In genomic region chr10:72309290-72310240, GRCh38 we compare ENCODE assay signal across 9 cellular contexts. TPM values are rescaled to one million over a fixed set of nuclear protein-coding genes. Genes with fewer than 3 reads are reported as not detected.
A peak's percentile ranks its signal among the peaks of the same experiment; 100 is the strongest.
DNase-seq lines count a peak whose midpoint lies in the region; ATAC-seq and TF ChIP-seq lines count a peak whose summit lies in the region.
"Had no signal": no experiment of that assay in that cellular context is flagged by ENCODE, and none has a peak within 500 bp of the region (broad histone marks: within the 10 kb centered on the region; RNA-seq: fewer than 3 reads in every experiment).

No MANE protein-coding gene starts in this region.

- no peaks in the 10 kb centered on the region for H3K36me3 ChIP-seq in left lung
- H3K36me3 ChIP-seq: SJSA1 had no signal

- intact Hi-C loops in left lung (cut with DNase I): no loop called here

- peak overlapping the region in 1 of 2 donors; percentile 77 for H3K27ac ChIP-seq in left lung

- no peak overlapping the region for H3K4me3 ChIP-seq in left lung
- H3K4me3 ChIP-seq: SJSA1 had no signal

- TF ChIP-seq CTCF in left lung (IDR thresholded peaks at IDR 0.05): no peak

- H3K9me3 ChIP-seq in left lung: no peaks in the 10 kb centered on the region
- H3K9me3 ChIP-seq: SJSA1 had no signal

- no peaks in the 10 kb centered on the region for H3K27me3 ChIP-seq in left lung
- H3K27me3 ChIP-seq: SJSA1 had no signal

- peak; percentile 29 for ATAC-seq in left lung
- ATAC-seq in HG03442 (IDR thresholded peaks at IDR 0.05; ENCODE audit: unreplicated experiment): no peak
- ATAC-seq in HG03378 (IDR thresholded peaks at IDR 0.05; ENCODE audit: unreplicated experiment): no peak

- DNase-seq in NCI-H748 (lab: John Stamatoyannopoulos, UW; ENCODE audit: unreplicated experiment): peak; percentile 6
- no peak for DNase-seq in NCI-H748 treated with DMSO at 0.1 percent for 48 hours (lab: John Stamatoyannopoulos, UW)
- peak in 50 of 58 donors; percentile 32 to 88 (median 66) for DNase-seq in anterior cingulate cortex (lab: John Stamatoyannopoulos, UW)
- no peak for DNase-seq in left lung
- DNase-seq in superior temporal gyrus (ENCODE audit: extremely low spot score): peak; percentile 87
- DNase-seq in NCI-H2227 treated with DMSO at 0.1 percent for 48 hours (lab: John Stamatoyannopoulos, UW): no peak

- H3K4me1 ChIP-seq in left lung: peaks cover 22 to 57% of the 10 kb centered on the region in 2 donors

RNA-seq across cellular contexts. Expression of gene DDIT4, which starts 35.8 kb away (rescaled TPM):
- total RNA-seq in left lung: 10 to 100 TPM; 40.7 to 73.8 TPM

RNA-seq across cellular contexts. Expression of gene DNAJB12, which starts 45.2 kb away (rescaled TPM):
- 10 to 100 TPM; 30.9 to 38.9 TPM for total RNA-seq in left lung

Comparison
In these comparisons a context has a peak if more than half of its experiments do, and no peak if none do; other contexts are left out.
1. DNase-seq: peak in NCI-H748 (single experiment), anterior cingulate cortex (50 of 58) and superior temporal gyrus (single experiment); none in NCI-H748 treated with DMSO at 0.1 percent for 48 hours (single experiment), left lung (0 of 2) and NCI-H2227 treated with DMSO at 0.1 percent for 48 hours (single experiment).